In genomic region chr4:123856689-123857545, GRCh38 we compare ENCODE assay signal across 1 cellular context.
TF ChIP-seq lines count a peak whose summit lies in the region.

No MANE protein-coding gene starts in this region.

TF ChIP-seq in HepG2, 621 proteins besides CTCF, POLR2A, EP300 and RAD21 (continued from another document and continues in another):
- TF ChIP-seq TEAD3 (CRISPR knock-in tag; optimal IDR thresholded peaks at IDR 0.05; ENCODE audit: borderline replicate concordance) (peak; percentile 89), ZNF572 (CRISPR knock-in tag; IDR thresholded peaks at IDR 0.05) (no peak), KIAA2018 (CRISPR knock-in tag; IDR thresholded peaks at IDR 0.05; ENCODE audit: borderline replicate concordance) (no peak), ZNF616 (CRISPR knock-in tag; IDR thresholded peaks at IDR 0.05; ENCODE audit: low read depth) (no peak), HIVEP1 (CRISPR knock-in tag; IDR thresholded peaks at IDR 0.05) (no peak), ZNF781 (CRISPR knock-in tag; IDR thresholded peaks at IDR 0.05; ENCODE audit: borderline replicate concordance, not compliant biosample characterization) (no peak), CERS6 (CRISPR knock-in tag; IDR thresholded peaks at IDR 0.05) (no peak), PRDM10 (CRISPR knock-in tag; IDR thresholded peaks at IDR 0.05; ENCODE audit: low read depth) (no peak), ZNF256 (CRISPR knock-in tag; conservative IDR thresholded peaks at IDR 0.05) (no peak), ZBTB21 (CRISPR knock-in tag; IDR thresholded peaks at IDR 0.05) (no peak), GFI1 (CRISPR knock-in tag; IDR thresholded peaks at IDR 0.05; ENCODE audit: borderline replicate concordance) (peak; percentile 81), NR2F2 (IDR thresholded peaks at IDR 0.05; ENCODE audit: borderline replicate concordance, low read depth) (peak; percentile 73; the same call in 1 of the 2 replicates), SALL2 (CRISPR knock-in tag; IDR thresholded peaks at IDR 0.05) (no peak), SP140L (CRISPR knock-in tag; IDR thresholded peaks at IDR 0.05; ENCODE audit: borderline replicate concordance) (no peak), ZNF687 (CRISPR knock-in tag; IDR thresholded peaks at IDR 0.05) (no peak), MYNN (CRISPR knock-in tag; IDR thresholded peaks at IDR 0.05; ENCODE audit: low read depth) (no peak), ZNF326 (CRISPR knock-in tag; IDR thresholded peaks at IDR 0.05; ENCODE audit: borderline replicate concordance) (no peak), NFRKB (IDR thresholded peaks at IDR 0.05) (no peak), ZNF772 (CRISPR knock-in tag; IDR thresholded peaks at IDR 0.05) (0 out of 2 replicates have a peak, but pooled peaks have one; percentile 33), SMARCE1 (IDR thresholded peaks at IDR 0.05; ENCODE audit: borderline replicate concordance) (no peak), PHF5A (CRISPR knock-in tag; IDR thresholded peaks at IDR 0.05; ENCODE audit: low read depth, unreplicated experiment) (peak; percentile 57), ZNF136 (CRISPR knock-in tag; IDR thresholded peaks at IDR 0.05; ENCODE audit: low read depth) (peak; percentile 81; the same call in 1 of the 2 replicates), ZNF17 (CRISPR knock-in tag; IDR thresholded peaks at IDR 0.05) (no peak), NCOA1 (CRISPR knock-in tag; IDR thresholded peaks at IDR 0.05) (no peak), CEBPZ (IDR thresholded peaks at IDR 0.05; ENCODE audit: low read length) (no peak), ELK4 (CRISPR knock-in tag; IDR thresholded peaks at IDR 0.05; ENCODE audit: borderline replicate concordance) (no peak), DZIP1 (CRISPR knock-in tag; IDR thresholded peaks at IDR 0.05) (no peak), ZNF530 (CRISPR knock-in tag; IDR thresholded peaks at IDR 0.05; ENCODE audit: low read depth) (no peak), SP4 (CRISPR knock-in tag; IDR thresholded peaks at IDR 0.05) (no peak), NR3C1 (CRISPR knock-in tag; IDR thresholded peaks at IDR 0.05) (no peak), ZFP62 (CRISPR knock-in tag; IDR thresholded peaks at IDR 0.05) (no peak), NRL (CRISPR knock-in tag; IDR thresholded peaks at IDR 0.05; ENCODE audit: borderline replicate concordance) (no peak)
